In the genomic region with DNA sequence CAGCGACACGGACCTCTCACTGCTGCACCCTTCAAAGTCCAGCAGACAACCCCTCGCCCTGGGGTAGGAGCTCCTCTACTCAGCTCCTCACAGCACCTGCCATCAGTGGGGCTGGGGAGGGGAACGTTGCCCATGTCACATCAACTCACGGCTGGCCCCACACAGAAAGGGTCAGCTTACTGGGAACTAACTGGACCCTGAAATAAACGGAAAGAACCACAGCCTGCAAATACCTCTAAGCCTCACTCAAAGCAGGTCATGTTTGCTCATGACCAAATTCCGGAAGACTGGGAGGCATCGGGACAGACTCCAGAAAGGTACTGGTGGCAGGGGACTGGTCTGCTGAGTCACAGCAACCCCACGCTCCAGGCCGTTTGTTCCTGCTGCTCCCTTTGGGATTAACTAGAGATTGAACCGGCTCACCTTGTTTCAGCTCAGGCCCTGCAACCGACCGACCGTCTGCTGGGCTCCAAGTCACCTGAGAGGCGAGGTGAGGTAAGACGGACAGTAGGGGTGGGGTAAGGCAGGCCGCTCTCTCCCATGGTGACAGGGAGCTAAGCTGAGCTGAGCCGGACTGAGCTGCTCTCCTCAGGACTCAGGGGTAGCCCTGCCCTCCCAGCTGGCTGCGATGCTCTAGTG, we compare ENCODE assay signal across 9 cellular contexts. TPM values are rescaled to one million over a fixed set of nuclear protein-coding genes. Genes with fewer than 3 reads are reported as not detected.
DNase-seq lines count a peak whose midpoint lies in the region; ATAC-seq and TF ChIP-seq lines count a peak whose summit lies in the region.
"Had no signal": no experiment of that assay in that cellular context is flagged by ENCODE, and none has a peak within 500 bp of the region (broad histone marks: within the 10 kb centered on the region; RNA-seq: fewer than 3 reads in every experiment).

No MANE protein-coding gene starts in this region.

- H3K9ac ChIP-seq in BLaER1 treated with 17β-estradiol and CSF1 and Interleukin-3, amounts not matched to agents 10 nM and 100 nM = peak overlapping the region; percentile 69 to 87 (median 81); a peak in 18 of 22 replicates

- H3K79me2 ChIP-seq in osteoblast (ENCODE audit: insufficient read depth, low read length) = peaks cover 33% of the 10 kb centered on the region

- H3K9me3 ChIP-seq in BLaER1 treated with 17β-estradiol and CSF1 and Interleukin-3, amounts not matched to agents 10 nM and 100 nM (replicated peaks in 1 of 11) = peaks cover 0 to 10% (median 5%) of the 10 kb centered on the region in 11 experiments; a peak in 10 of 22 replicates
- no peaks in the 10 kb centered on the region for H3K9me3 ChIP-seq in osteoblast (ENCODE audit: low read depth, low read length)

- TF ChIP-seq CTCF in osteoblast (IDR thresholded peaks at IDR 0.05; ENCODE audit: extremely low read depth, low read depth, low read length) = no peak

- H2AFZ ChIP-seq in osteoblast (ENCODE audit: low read length) = no peak overlapping the region

- H3K4me1 ChIP-seq in BLaER1 treated with 17β-estradiol and CSF1 and Interleukin-3, amounts not matched to agents 10 nM and 100 nM = peaks cover 45 to 71% (median 54%) of the 10 kb centered on the region in 10 experiments
- peaks cover 35% of the 10 kb centered on the region for H3K4me1 ChIP-seq in osteoblast (ENCODE audit: insufficient read depth, low read length)

- DNase-seq in M059J (ENCODE audit: low read depth) = peak; percentile 93
- peak; percentile 19 for DNase-seq in dermis blood vessel endothelial cell
- peak; percentile 75 for DNase-seq in osteoblast (ENCODE audit: insufficient read length, low spot score, missing footprints)
- DNase-seq in NK-92 (lab: John Stamatoyannopoulos, UW; ENCODE audit: unreplicated experiment) = no peak
- no peak for DNase-seq in posterior vena cava (ENCODE audit: low spot score)
- DNase-seq in 8988T = no peak
- DNase-seq: NCI-H187 treated with DMSO at 0.1 percent for 48 hours had no signal

- intact Hi-C loops in posterior vena cava (cut with DNase I) = no loop called here

- H4K20me1 ChIP-seq in BLaER1 treated with 17β-estradiol and CSF1 and Interleukin-3, amounts not matched to agents 10 nM and 100 nM = peaks cover 0 to 46% (median 9%) of the 10 kb centered on the region in 11 experiments; a peak in 15 of 22 replicates
- H4K20me1 ChIP-seq in osteoblast (ENCODE audit: insufficient read depth, low read length) = no peaks in the 10 kb centered on the region

- no peak for ATAC-seq in HG03045 (IDR thresholded peaks at IDR 0.05; ENCODE audit: unreplicated experiment)

- H3K27ac ChIP-seq in BLaER1 treated with 17β-estradiol and CSF1 and Interleukin-3, amounts not matched to agents 10 nM and 100 nM = peak overlapping the region; percentile 69 to 98 (median 94); a peak in 21 of 22 replicates
- H3K27ac ChIP-seq in osteoblast (ENCODE audit: low read depth, low read length) = peak overlapping the region; percentile 92

- H3K4me2 ChIP-seq in BLaER1 treated with 17β-estradiol and CSF1 and Interleukin-3, amounts not matched to agents 10 nM and 100 nM = peak overlapping the region in 10 of 11 experiments; percentile 70 to 91 (median 84); a peak in 19 of 22 replicates
- peak overlapping the region; percentile 26 for H3K4me2 ChIP-seq in osteoblast (ENCODE audit: insufficient read depth, low read length)

- H3K27me3 ChIP-seq in BLaER1 treated with 17β-estradiol and CSF1 and Interleukin-3, amounts not matched to agents 10 nM and 100 nM = peaks cover 63 to 100% (median 94%) of the 10 kb centered on the region in 11 experiments
- H3K27me3 ChIP-seq in osteoblast (ENCODE audit: insufficient read depth, low read length) = no peaks in the 10 kb centered on the region

- peaks cover 0 to 36% (median 13%) of the 10 kb centered on the region in 11 experiments; a peak in 14 of 22 replicates for H3K36me3 ChIP-seq in BLaER1 treated with 17β-estradiol and CSF1 and Interleukin-3, amounts not matched to agents 10 nM and 100 nM
- H3K36me3 ChIP-seq in osteoblast (ENCODE audit: insufficient read depth, low read length) = peaks cover 8% of the 10 kb centered on the region

- H3K4me3 ChIP-seq in BLaER1 treated with 17β-estradiol and CSF1 and Interleukin-3, amounts not matched to agents 10 nM and 100 nM = peak overlapping the region in 1 of 10 experiments; percentile 17; a peak in 1 of 20 replicates
- H3K4me3 ChIP-seq in osteoblast (ENCODE audit: insufficient read depth, low read length) = no peak overlapping the region

RNA-seq across cellular contexts. Expression of a gene that starts 5.6 kb away (rescaled TPM):
- 157 and 205 TPM in 2 replicates for total RNA-seq in M059J (2014; rRNA removed; shearing (Covaris generic))
- total RNA-seq in dermis blood vessel endothelial cell (29.1 and 117 TPM in 2 replicates), osteoblast (88.7 and 91.3 TPM in 2 replicates), posterior vena cava (10 to 100 TPM; 51.9 to 55.4 TPM)

RNA-seq across cellular contexts. Expression of a gene that starts 6.4 kb away (rescaled TPM):
- total RNA-seq in M059J (2014; rRNA removed; shearing (Covaris generic)) = 52.4 and 70.5 TPM in 2 replicates
- total RNA-seq in dermis blood vessel endothelial cell = 15.5 and 22.1 TPM in 2 replicates
- total RNA-seq in osteoblast = 16.8 and 18.5 TPM in 2 replicates
- 10 to 100 TPM; 24.2 to 25.6 TPM for total RNA-seq in posterior vena cava

RNA-seq across cellular contexts. Expression of a gene that starts 25.0 kb away (rescaled TPM):
- 53.2 and 72.8 TPM in 2 replicates for total RNA-seq in M059J (2014; rRNA removed; shearing (Covaris generic))
- total RNA-seq in dermis blood vessel endothelial cell (25.5 and 27.7 TPM in 2 replicates), osteoblast (20.6 and 21.4 TPM in 2 replicates), posterior vena cava (10 to 100 TPM; 26.1 to 28.6 TPM)

RNA-seq across cellular contexts. Expression of a gene that starts 43.9 kb away (rescaled TPM):
- not detected in 2 replicates for total RNA-seq in M059J (2014; rRNA removed; shearing (Covaris generic))
- not detected in 2 replicates for total RNA-seq in dermis blood vessel endothelial cell
- not detected in 2 replicates for total RNA-seq in osteoblast
- not detected for total RNA-seq in posterior vena cava

RNA-seq across cellular contexts. Expression of a gene that starts 50.6 kb away (rescaled TPM):
- 65.4 and 80.7 TPM in 2 replicates for total RNA-seq in M059J (2014; rRNA removed; shearing (Covaris generic))
- total RNA-seq in dermis blood vessel endothelial cell (22.1 and 39.9 TPM in 2 replicates), osteoblast (34.5 and 36.2 TPM in 2 replicates), posterior vena cava (10 to 100 TPM; 27.4 to 31.3 TPM)

Comparison
In these comparisons a context has a peak if more than half of its experiments do, and no peak if none do; other contexts are left out.
1. DNase-seq: peak in M059J (single experiment), dermis blood vessel endothelial cell (single experiment) and osteoblast (single experiment); none in NK-92 (single experiment), posterior vena cava (single experiment) and 8988T (single experiment).